In the genomic region with DNA sequence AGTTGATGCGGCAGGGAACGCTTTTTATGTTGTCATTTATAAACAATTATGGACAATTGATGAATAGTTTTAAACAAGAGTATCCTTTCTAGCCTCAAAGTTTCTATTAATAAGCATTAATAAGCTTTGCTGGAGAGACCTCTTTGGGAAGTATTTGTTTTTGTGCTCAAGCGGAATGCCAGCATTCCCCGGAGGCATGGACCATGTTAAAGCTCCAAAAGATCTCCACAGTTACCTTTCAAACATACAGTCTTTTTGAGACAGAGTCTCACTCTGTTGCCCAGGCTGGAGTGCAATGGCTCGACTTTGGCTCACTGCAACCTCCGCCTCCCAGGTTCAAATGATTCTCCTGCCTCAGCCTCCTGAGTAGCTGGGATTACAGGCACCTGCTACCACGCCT, we compare ENCODE assay signal across 18 cellular contexts. TPM values are rescaled to one million over a fixed set of nuclear protein-coding genes. Genes with fewer than 3 reads are reported as not detected.
DNase-seq lines count a peak whose midpoint lies in the region; ATAC-seq and TF ChIP-seq lines count a peak whose summit lies in the region.
"Had no signal": no experiment of that assay in that cellular context is flagged by ENCODE, and none has a peak within 500 bp of the region (broad histone marks: within the 10 kb centered on the region; RNA-seq: fewer than 3 reads in every experiment).

No MANE protein-coding gene starts in this region.

- H2BK5ac ChIP-seq in mesenchymal stem cell (ENCODE audit: low read depth, low read length, poor library complexity, severe bottlenecking): no peak overlapping the region

- no peak overlapping the region for H2BK12ac ChIP-seq in mesenchymal stem cell (ENCODE audit: low read length in 2 of 2)

- peaks cover 9 to 29% of the 10 kb centered on the region in 2 experiments for H3K36me3 ChIP-seq in mesenchymal stem cell (ENCODE audit: control insufficient read depth in 1 of 2, insufficient read depth in 2 of 2, low read depth in 1 of 2, low read length in 2 of 2)
- no peaks in the 10 kb centered on the region for H3K36me3 ChIP-seq in thyroid gland

- WGBS in mesenchymal stem cell: 96% methylated on average over 5 of the region's 7 CpGs
- 49 to 64% methylated on average over 7 of the region's 7 CpGs for WGBS in thyroid gland, 2 donors

- DNase-seq in chondrocyte (ENCODE audit: low spot score): no peak
- peak; percentile 52 for DNase-seq in kidney glomerular epithelial cell (lab: John Stamatoyannopoulos, UW)
- DNase-seq in mesenchymal stem cell: no peak
- DNase-seq in thyroid gland: peak; percentile 69 to 82
- no peak for DNase-seq in NCI-H146 treated with DMSO at 0.1 percent for 48 hours (lab: John Stamatoyannopoulos, UW; ENCODE audit: unreplicated experiment)
- no peak for DNase-seq in NCI-H446 (lab: John Stamatoyannopoulos, UW)
- no peak for DNase-seq in left ventricle myocardium superior
- DNase-seq in activated T-cell treated with anti-CD3 and anti-CD28 coated beads, Interleukin-2, amount 50 U/mL, for 4 hours: no peak
- DNase-seq: C1 segment of cervical spinal cord; Calu3; CD4-positive, alpha-beta memory T cell; COR-L47; DMS53; DMS79 treated with DMSO at 0.1 percent for 48 hours; GF-D8; H9 had no signal

- no peak overlapping the region for H4K8ac ChIP-seq in mesenchymal stem cell (ENCODE audit: low read length)

- H3K4me3 ChIP-seq in mesenchymal stem cell (ENCODE audit: insufficient read depth in 1 of 2, low read depth in 1 of 2, low read length in 2 of 2) (no peak overlapping the region), thyroid gland (replicated peaks in 1 of 3) (no peak overlapping the region)
- H3K4me3 ChIP-seq: GM23338 had no signal

- H4K91ac ChIP-seq in mesenchymal stem cell (ENCODE audit: low read length): no peak overlapping the region

- no peak overlapping the region for H2AK5ac ChIP-seq in mesenchymal stem cell (ENCODE audit: low read length, severe bottlenecking)

- peak overlapping the region; percentile 10 for H3K27ac Mint-ChIP-seq in chondrocyte (ENCODE audit: unreplicated experiment)
- H3K27ac Mint-ChIP-seq: GM23338 had no signal

- H3K27ac ChIP-seq in mesenchymal stem cell (ENCODE audit: low read length, poor library complexity, severe bottlenecking) (peak overlapping the region; percentile 63), thyroid gland (peak overlapping the region; percentile 77 to 89 (median 81))

- H3K4me1 ChIP-seq in mesenchymal stem cell (ENCODE audit: control insufficient read depth, insufficient read depth, low read depth, low read length) (peaks cover 12% of the 10 kb centered on the region), thyroid gland (peaks cover 40 to 53% of the 10 kb centered on the region in 2 donors)

- H3K9ac ChIP-seq in mesenchymal stem cell (ENCODE audit: low read length): no peak overlapping the region

- H2AFZ ChIP-seq in mesenchymal stem cell (ENCODE audit: low read depth, low read length): no peak overlapping the region
- H2AFZ ChIP-seq: GM23338 had no signal

- TF ChIP-seq CTCF in chondrocyte (IDR thresholded peaks at IDR 0.05) (no peak), thyroid gland (IDR thresholded peaks at IDR 0.05) (no peak)

- no peak for TF ChIP-seq POLR2A in thyroid gland (IDR thresholded peaks at IDR 0.05)

- H3K4me3 Mint-ChIP-seq in chondrocyte (ENCODE audit: unreplicated experiment): no peak overlapping the region
- no peak overlapping the region for H3K4me3 Mint-ChIP-seq in activated T-cell treated with anti-CD3 and anti-CD28 coated beads, Interleukin-2, amount 50 U/mL, for 4 hours
- H3K4me3 Mint-ChIP-seq: CD4-positive, alpha-beta memory T cell; GM23338; H9 had no signal

- H3K23ac ChIP-seq in mesenchymal stem cell (ENCODE audit: low read length in 2 of 2): no peak overlapping the region

- H3K18ac ChIP-seq in mesenchymal stem cell (ENCODE audit: low read depth in 1 of 2, low read length in 2 of 2): no peak overlapping the region

- H3K14ac ChIP-seq in mesenchymal stem cell (ENCODE audit: low read length in 2 of 2): no peak overlapping the region

- H3K9me3 ChIP-seq in mesenchymal stem cell (ENCODE audit: control insufficient read depth, low read length) (no peaks in the 10 kb centered on the region), thyroid gland (no peaks in the 10 kb centered on the region)

- H3K4me2 ChIP-seq in mesenchymal stem cell (ENCODE audit: low read length, poor library complexity, severe bottlenecking): no peak overlapping the region
- H3K4me2 ChIP-seq: GM23338 had no signal

- no peaks in the 10 kb centered on the region for H3K27me3 Mint-ChIP-seq in chondrocyte (ENCODE audit: low read depth)
- H3K27me3 Mint-ChIP-seq in activated T-cell treated with anti-CD3 and anti-CD28 coated beads, Interleukin-2, amount 50 U/mL, for 4 hours (ENCODE audit: low read depth): no peaks in the 10 kb centered on the region
- H3K27me3 Mint-ChIP-seq: CD4-positive, alpha-beta memory T cell had no signal

- intact Hi-C loops in thyroid gland (cut with DNase I) (no loop called here), left ventricle myocardium superior (cut with micrococcal nuclease) (no loop called here)

- no peak overlapping the region for H2BK120ac ChIP-seq in mesenchymal stem cell (ENCODE audit: low read depth, low read length)

- ATAC-seq in left ventricle myocardium superior: no peak
- ATAC-seq in activated T-cell treated with anti-CD3 and anti-CD28 coated beads, Interleukin-2, amount 50 U/mL, for 4 hours: no peak
- ATAC-seq: GM23338, HCT116 had no signal

- no peak overlapping the region for H2BK15ac ChIP-seq in mesenchymal stem cell (ENCODE audit: low read depth, poor library complexity, severe bottlenecking)

- no peaks in the 10 kb centered on the region for H3K9me3 Mint-ChIP-seq in chondrocyte (ENCODE audit: low read depth)
- H3K9me3 Mint-ChIP-seq in activated T-cell treated with anti-CD3 and anti-CD28 coated beads, Interleukin-2, amount 50 U/mL, for 4 hours: no peaks in the 10 kb centered on the region
- H3K9me3 Mint-ChIP-seq: CD4-positive, alpha-beta memory T cell; GM23338; H9 had no signal

- H3K4ac ChIP-seq in mesenchymal stem cell (ENCODE audit: low read depth in 1 of 2, low read length in 2 of 2): no peak overlapping the region

- H3K27me3 ChIP-seq in mesenchymal stem cell (ENCODE audit: control insufficient read depth in 1 of 2, insufficient read depth in 1 of 2, low read length in 2 of 2) (no peaks in the 10 kb centered on the region), thyroid gland (no peaks in the 10 kb centered on the region)

- H3K4me1 Mint-ChIP-seq in chondrocyte (ENCODE audit: low read depth): peaks cover 37% of the 10 kb centered on the region
- H3K4me1 Mint-ChIP-seq in activated T-cell treated with anti-CD3 and anti-CD28 coated beads, Interleukin-2, amount 50 U/mL, for 4 hours (ENCODE audit: low read depth): peaks cover 1% of the 10 kb centered on the region

- H3K79me1 ChIP-seq in mesenchymal stem cell (replicated peaks; ENCODE audit: low read length, poor library complexity, severe bottlenecking): no peaks in the 10 kb centered on the region

- H3K36me3 Mint-ChIP-seq in chondrocyte (ENCODE audit: low read depth): peaks cover 3% of the 10 kb centered on the region
- H3K36me3 Mint-ChIP-seq in activated T-cell treated with anti-CD3 and anti-CD28 coated beads, Interleukin-2, amount 50 U/mL, for 4 hours (ENCODE audit: insufficient read depth): no peaks in the 10 kb centered on the region

RNA-seq across cellular contexts. Expression of gene MSANTD3, which starts 9.6 kb away (rescaled TPM):
- total RNA-seq in chondrocyte: 43.6 to 59.8 TPM (median 54.0 TPM) in 3 replicates
- 84.0 TPM for polyA plus RNA-seq in mesenchymal stem cell (2013, experiment 1 of 2)
- 85.5 TPM for polyA plus RNA-seq in mesenchymal stem cell (2013, experiment 2 of 2)
- 10 to 100 TPM; 39.2 to 48.2 (median 44.3) TPM for total RNA-seq in thyroid gland
- total RNA-seq in left ventricle myocardium superior: 18.1 TPM
- 10 to 100 TPM; 12.2 to 13.8 (median 12.6) TPM for total RNA-seq in activated T-cell treated with anti-CD3 and anti-CD28 coated beads, Interleukin-2, amount 50 U/mL, for 4 hours

RNA-seq across cellular contexts. Expression of gene TMEFF1, which starts 36.4 kb away (rescaled TPM):
- total RNA-seq in chondrocyte (1.3 to 3.1 TPM (median 3.0 TPM) in 3 replicates), thyroid gland (10 to 100 TPM in 1 of 4 donors, 1 to 10 TPM in 3; 2.0 to 10.4 (median 4.8) TPM), left ventricle myocardium superior (not detected)
- polyA plus RNA-seq in mesenchymal stem cell (2013, experiment 1 of 2): 0.21 TPM
- 0.30 TPM for polyA plus RNA-seq in mesenchymal stem cell (2013, experiment 2 of 2)
- total RNA-seq in activated T-cell treated with anti-CD3 and anti-CD28 coated beads, Interleukin-2, amount 50 U/mL, for 4 hours: under 1 TPM in 2 of 3 donors, not detected in 1; 0.18 to 0.24 TPM
- total RNA-seq: CD4-positive, alpha-beta memory T cell had no signal
- polyA plus RNA-seq: CD4-positive, alpha-beta memory T cell had no signal

Comparison
In these comparisons a context has a peak if more than half of its experiments do, and no peak if none do; other contexts are left out.
1. DNase-seq: peak in kidney glomerular epithelial cell (single experiment) and thyroid gland (2 of 2); none in chondrocyte (single experiment), mesenchymal stem cell (single experiment), NCI-H146 treated with DMSO at 0.1 percent for 48 hours (single experiment), NCI-H446 (0 of 2), left ventricle myocardium superior (single experiment) and activated T-cell treated with anti-CD3 and anti-CD28 coated beads, Interleukin-2, amount 50 U/mL, for 4 hours (single experiment).